ENCODE assay signal across 12 cellular contexts in the genomic region with DNA sequence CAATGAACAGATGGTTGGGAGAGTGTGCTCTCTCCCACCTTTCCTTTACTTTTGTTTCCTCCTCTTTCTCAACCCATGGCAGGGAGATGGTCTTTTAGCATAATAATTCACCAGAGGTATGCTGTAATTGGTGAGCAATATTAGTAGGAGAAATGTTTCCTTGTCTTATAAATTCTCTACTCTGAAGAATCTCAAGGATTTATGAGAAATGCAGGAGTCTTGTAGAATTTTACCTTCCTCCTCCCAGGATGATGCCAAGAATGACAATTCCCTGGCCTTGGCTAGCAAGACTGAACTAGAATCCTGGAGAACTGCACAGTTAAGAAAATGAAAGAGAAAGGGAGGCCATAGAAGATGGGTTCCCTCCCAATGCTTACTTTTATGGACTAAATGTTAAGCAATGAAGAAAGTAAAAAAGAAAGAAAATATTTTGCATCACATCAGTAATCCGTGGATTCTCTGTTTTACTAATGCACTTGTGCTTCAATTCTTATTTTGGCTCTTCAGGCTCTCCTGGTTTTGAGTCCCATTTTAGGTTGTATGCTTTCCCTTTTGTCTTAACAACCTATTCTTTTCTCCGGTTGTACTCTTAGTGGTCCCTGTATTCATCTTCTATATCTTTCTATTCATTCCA.
DNase-seq lines count a peak whose midpoint lies in the region; ATAC-seq and TF ChIP-seq lines count a peak whose summit lies in the region.
"Had no signal": no experiment of that assay in that cellular context is flagged by ENCODE, and none has a peak within 500 bp of the region (broad histone marks: within the 10 kb centered on the region; RNA-seq: fewer than 3 reads in every experiment).

No MANE protein-coding gene starts in this region.

- H3K4me3 ChIP-seq in epithelial cell of proximal tubule (ENCODE audit: low read depth, low read length): no peak overlapping the region
- H3K4me3 ChIP-seq: neural progenitor cell had no signal

- no peak for TF ChIP-seq CTCF in epithelial cell of proximal tubule (conservative IDR thresholded peaks at IDR 0.05; ENCODE audit: low read depth, low read length)

- DNase-seq in epithelial cell of proximal tubule (ENCODE audit: low read depth) (peak; percentile 30), middle frontal gyrus (ENCODE audit: extremely low spot score, low spot score) (no peak), cardiac septum (ENCODE audit: low spot score) (no peak), SIG-M5 (lab: John Stamatoyannopoulos, UW) (no peak)
- DNase-seq: BE2C; DND-41; stimulated activated naive CD8-positive, alpha-beta T cell treated with anti-CD3 and anti-CD28 coated beads, Interleukin-15, amount 100 ng/mL, for 72 hours had no signal

- intact Hi-C loops in cardiac septum (cut with DNase I): no loop called here

- ATAC-seq in GM18867 (IDR thresholded peaks at IDR 0.05; ENCODE audit: unreplicated experiment): peak; percentile 31
- peak; percentile 49 for ATAC-seq in GM21723 (IDR thresholded peaks at IDR 0.05; ENCODE audit: unreplicated experiment)
- ATAC-seq in HG03354 (IDR thresholded peaks at IDR 0.05; ENCODE audit: poor library complexity, severe bottlenecking, unreplicated experiment): peak; percentile 12
- ATAC-seq in GM21367 (IDR thresholded peaks at IDR 0.05; ENCODE audit: unreplicated experiment): no peak
- ATAC-seq: stimulated activated naive CD8-positive, alpha-beta T cell treated with anti-CD3 and anti-CD28 coated beads, Interleukin-15, amount 100 ng/mL, for 72 hours had no signal
